Comparison of ENCODE assay signal across 22 cellular contexts in the genomic region with DNA sequence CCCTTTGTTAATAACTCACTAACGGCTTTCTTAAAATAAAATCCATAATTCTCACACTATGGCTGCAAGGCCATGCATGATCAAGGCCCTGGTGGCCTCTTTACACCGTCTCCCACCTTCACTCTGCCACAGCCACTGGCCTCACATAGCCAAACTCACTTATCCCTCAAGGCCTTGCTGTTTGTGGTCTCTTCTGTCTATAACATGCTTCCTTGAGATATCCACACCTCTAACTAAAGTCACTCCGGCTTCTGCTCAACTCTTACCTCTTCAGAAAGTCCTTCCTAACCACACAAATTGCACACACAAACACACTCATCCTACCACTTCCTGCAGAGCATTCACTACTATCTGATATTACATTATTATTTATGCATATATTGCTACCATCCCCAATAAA.
"Had no signal": no experiment of that assay in that cellular context is flagged by ENCODE, and none has a peak within 500 bp of the region (broad histone marks: within the 10 kb centered on the region; RNA-seq: fewer than 3 reads in every experiment).

No MANE protein-coding gene starts in this region.

- H3K9me3 Mint-ChIP-seq: nephron; stimulated activated effector memory CD8-positive, alpha-beta T cell treated with anti-CD3 and anti-CD28 coated beads, Interleukin-12 subunit alpha, Interleukin-12 subunit beta, amount 100 ng/mL, for 72 hours; stimulated activated naive CD8-positive, alpha-beta T cell treated with anti-CD3 and anti-CD28 coated beads, Interleukin-15, Interleukin-2, amounts not matched to agents 100 ng/mL and 50 ng/mL, for 24 hours had no signal

- H2AFZ ChIP-seq: parathyroid adenoma had no signal

- H3K27ac Mint-ChIP-seq: stimulated activated effector memory CD8-positive, alpha-beta T cell treated with anti-CD3 and anti-CD28 coated beads, Interleukin-12 subunit alpha, Interleukin-12 subunit beta, amount 100 ng/mL, for 72 hours; stimulated activated naive CD8-positive, alpha-beta T cell treated with anti-CD3 and anti-CD28 coated beads, Interleukin-15, Interleukin-2, amounts not matched to agents 100 ng/mL and 50 ng/mL, for 24 hours had no signal

- H3K4me3 ChIP-seq: esophagus muscularis mucosa, gastrocnemius medialis, left ventricle myocardium inferior, lung, psoas muscle, right lobe of liver, testis, tibial nerve, upper lobe of right lung, vagina had no signal

- H3K36me3 Mint-ChIP-seq: stimulated activated effector memory CD8-positive, alpha-beta T cell treated with anti-CD3 and anti-CD28 coated beads, Interleukin-12 subunit alpha, Interleukin-12 subunit beta, amount 100 ng/mL, for 72 hours had no signal

- H3K4me3 Mint-ChIP-seq: nephron; stimulated activated effector memory CD8-positive, alpha-beta T cell treated with anti-CD3 and anti-CD28 coated beads, Interleukin-12 subunit alpha, Interleukin-12 subunit beta, amount 100 ng/mL, for 72 hours; stimulated activated naive CD8-positive, alpha-beta T cell treated with anti-CD3 and anti-CD28 coated beads, Interleukin-15, Interleukin-2, amounts not matched to agents 100 ng/mL and 50 ng/mL, for 24 hours had no signal

- H3K27me3 ChIP-seq: esophagus muscularis mucosa, gastrocnemius medialis, right lobe of liver, testis, tibial nerve, upper lobe of right lung, vagina had no signal

- H3K36me3 ChIP-seq: esophagus muscularis mucosa, gastrocnemius medialis, left ventricle myocardium inferior, right lobe of liver, tibial nerve, upper lobe of right lung, vagina had no signal

- H3K27me3 Mint-ChIP-seq: stimulated activated naive CD8-positive, alpha-beta T cell treated with anti-CD3 and anti-CD28 coated beads, Interleukin-15, Interleukin-2, amounts not matched to agents 100 ng/mL and 50 ng/mL, for 24 hours had no signal

- H3K79me2 ChIP-seq: parathyroid adenoma had no signal

- H3K4me1 ChIP-seq: esophagus muscularis mucosa, gastrocnemius medialis, left ventricle myocardium inferior, parathyroid adenoma, psoas muscle, right lobe of liver, testis, tibial nerve, upper lobe of right lung, vagina had no signal

- H3K4me1 Mint-ChIP-seq: nephron had no signal

- DNase-seq: effector memory CD4-positive, alpha-beta T cell; gastrocnemius medialis; left ventricle myocardium inferior; mesenchymal stem cell; midbrain; occipital lobe; psoas muscle; retina; right lobe of liver; stimulated activated CD4-positive, alpha-beta T cell treated with anti-CD3 and anti-CD28 coated beads, Interleukin-4, amount 100 ng/mL, for 1 hour; stimulated activated CD8-positive, alpha-beta memory T cell treated with anti-CD3 and anti-CD28 coated beads, Interleukin-4, amount 100 ng/mL, for 48 hours; testis; upper lobe of right lung had no signal

- ATAC-seq: gastrocnemius medialis; psoas muscle; right lobe of liver; stimulated activated effector memory CD8-positive, alpha-beta T cell treated with anti-CD3 and anti-CD28 coated beads, Interleukin-12 subunit alpha, Interleukin-12 subunit beta, amount 100 ng/mL, for 72 hours; upper lobe of right lung had no signal

- H3K9me3 ChIP-seq: esophagus muscularis mucosa, gastrocnemius medialis, left ventricle myocardium inferior, psoas muscle, right lobe of liver, testis, tibial nerve, upper lobe of right lung, vagina had no signal

- H3K9ac ChIP-seq: parathyroid adenoma had no signal

- H3K27ac ChIP-seq: epithelial cell of prostate, esophagus muscularis mucosa, gastrocnemius medialis, left ventricle myocardium inferior, parathyroid adenoma, psoas muscle, right lobe of liver, testis, tibial nerve, upper lobe of right lung, vagina had no signal
